In genomic region chr20:46558511-46558959, GRCh38 we compare ENCODE assay signal across 10 cellular contexts. TPM values are rescaled to one million over a fixed set of nuclear protein-coding genes. Genes with fewer than 3 reads are reported as not detected.
DNase-seq lines count a peak whose midpoint lies in the region; ATAC-seq, FAIRE-seq and TF ChIP-seq lines count a peak whose summit lies in the region.
"Had no signal": no experiment of that assay in that cellular context is flagged by ENCODE, and none has a peak within 500 bp of the region (broad histone marks: within the 10 kb centered on the region; RNA-seq: fewer than 3 reads in every experiment).

No MANE protein-coding gene starts in this region.

- no peaks in the 10 kb centered on the region for H3K9me3 Mint-ChIP-seq in osteocyte (ENCODE audit: unreplicated experiment)
- H3K9me3 Mint-ChIP-seq: activated B cell treated with CpG ODN at 0.5 μM for 24 hours had no signal

- H3K27me3 ChIP-seq in MG63 = no peaks in the 10 kb centered on the region
- H3K27me3 ChIP-seq in bronchial epithelial cell (ENCODE audit: control insufficient read depth, insufficient read depth, low read length) = no peaks in the 10 kb centered on the region

- H3K4me3 Mint-ChIP-seq in osteocyte (ENCODE audit: unreplicated experiment) = no peak overlapping the region
- H3K4me3 Mint-ChIP-seq: activated B cell treated with CpG ODN at 0.5 μM for 24 hours had no signal

- H3K36me3 Mint-ChIP-seq in osteocyte (ENCODE audit: unreplicated experiment) = no peaks in the 10 kb centered on the region

- H3K9me3 ChIP-seq in MG63 = no peaks in the 10 kb centered on the region

- H3K27me3 Mint-ChIP-seq in osteocyte (ENCODE audit: unreplicated experiment) = no peaks in the 10 kb centered on the region
- H3K27me3 Mint-ChIP-seq: activated B cell treated with CpG ODN at 0.5 μM for 24 hours had no signal

- H3K36me3 ChIP-seq in MG63 (no peaks in the 10 kb centered on the region), bronchial epithelial cell (ENCODE audit: control insufficient read depth, insufficient read depth, low read length) (no peaks in the 10 kb centered on the region)

- H3K27ac Mint-ChIP-seq in osteocyte (ENCODE audit: unreplicated experiment) = peak overlapping the region; percentile 31
- H3K27ac Mint-ChIP-seq: activated B cell treated with CpG ODN at 0.5 μM for 24 hours had no signal

- H3K4me3 ChIP-seq in MG63 = no peak overlapping the region
- H3K4me3 ChIP-seq in bronchial epithelial cell (ENCODE audit: low read depth, low read length) = no peak overlapping the region

- ATAC-seq in HG03135 (IDR thresholded peaks at IDR 0.05; ENCODE audit: unreplicated experiment) (no peak), HG03045 (IDR thresholded peaks at IDR 0.05; ENCODE audit: unreplicated experiment) (no peak)

- FAIRE-seq in bronchial epithelial cell (lab: Jason Lieb, UNC) = no peak

- H3K4me1 Mint-ChIP-seq in osteocyte (ENCODE audit: unreplicated experiment) = peaks cover 12% of the 10 kb centered on the region

- DNase-seq in CD1c-positive myeloid dendritic cell (ENCODE audit: extremely low spot score) (peak; percentile 84), MG63 (peak; percentile 94), bronchial epithelial cell (ENCODE audit: low read depth) (peak; percentile 95), osteocyte (ENCODE audit: extremely low spot score, unreplicated experiment) (no peak), DMS79 treated with DMSO at 0.1 percent for 48 hours (lab: John Stamatoyannopoulos, UW) (no peak), NCI-H146 treated with DMSO at 0.1 percent for 48 hours (lab: John Stamatoyannopoulos, UW; ENCODE audit: unreplicated experiment) (no peak)
- DNase-seq: activated B cell treated with CpG ODN at 0.5 μM for 24 hours had no signal

- TF ChIP-seq CTCF in bronchial epithelial cell (IDR thresholded peaks at IDR 0.05; ENCODE audit: insufficient read depth, low read length, severe bottlenecking) = no peak
- no peak for TF ChIP-seq CTCF in osteocyte (IDR thresholded peaks at IDR 0.05)

RNA-seq across cellular contexts. Expression of gene OCSTAMP, which starts 8.1 kb away (rescaled TPM):
- not detected in 2 replicates for total RNA-seq in MG63 (2014; rRNA removed; shearing (Covaris generic); ENCODE audit: low replicate concordance)
- total RNA-seq in bronchial epithelial cell (not detected in 2 replicates), osteocyte (not detected in 2 replicates)
- total RNA-seq: activated B cell treated with CpG ODN at 0.5 μM for 24 hours, mononuclear cell had no signal

RNA-seq across cellular contexts. Expression of gene ZNF334, which starts 45.2 kb away (rescaled TPM):
- 0.30 TPM in 1 of 2 replicates, not detected in the other for total RNA-seq in MG63 (2014; rRNA removed; shearing (Covaris generic); ENCODE audit: low replicate concordance)
- total RNA-seq in bronchial epithelial cell (1.5 and 1.6 TPM in 2 replicates), osteocyte (3.7 and 4.7 TPM in 2 replicates)

Comparison
In these comparisons a context has a peak if more than half of its experiments do, and no peak if none do; other contexts are left out.
1. DNase-seq: peak in CD1c-positive myeloid dendritic cell (single experiment), MG63 (single experiment) and bronchial epithelial cell (single experiment); none in osteocyte (single experiment), DMS79 treated with DMSO at 0.1 percent for 48 hours (single experiment) and NCI-H146 treated with DMSO at 0.1 percent for 48 hours (single experiment).